1 cellular context compared by ENCODE assay signal in genomic region chr1:211259596-211260126, GRCh38.
TF ChIP-seq lines count a peak whose summit lies in the region.

No MANE protein-coding gene starts in this region.

TF ChIP-seq in K562, 482 proteins besides CTCF, POLR2A, EP300 and RAD21 (continued from another document and continues in another):
- TF ChIP-seq HEY1 (CRISPR knock-in tag; IDR thresholded peaks at IDR 0.05; ENCODE audit: borderline replicate concordance) (0 out of 2 replicates have a peak, but pooled peaks have one; percentile 55), CBFA2T3 (IDR thresholded peaks at IDR 0.05) (peak; percentile 6; the same call in 1 of the 2 replicates), CBFB (CRISPR knock-in tag; IDR thresholded peaks at IDR 0.05) (no peak), PRDM10 (IDR thresholded peaks at IDR 0.05; ENCODE audit: partially characterized antibody) (peak; percentile 29), SMAD1 (IDR thresholded peaks at IDR 0.05; ENCODE audit: low read depth, low read length, partially characterized antibody) (peak; percentile 2), HMGXB4 (CRISPR knock-in tag; IDR thresholded peaks at IDR 0.05) (no peak), HDAC1 (IDR thresholded peaks at IDR 0.05) (0 out of 4 replicates have a peak, but pooled peaks of 1 of the 2 experiments have one; percentile 45), ZNF512 (tag; IDR thresholded peaks at IDR 0.05) (0 out of 2 replicates have a peak, but pooled peaks have one; percentile 54), BHLHE40 (IDR thresholded peaks at IDR 0.05; ENCODE audit: low read length) (no peak), KDM1A (IDR thresholded peaks at IDR 0.05) (peak in 1 of 2 experiments; percentile 83; a peak in 2 of 4 replicates), SIN3A (IDR thresholded peaks at IDR 0.05; ENCODE audit: borderline replicate concordance in 2 of 2, control insufficient read depth in 1 of 2, low read depth in 2 of 2, low read length in 2 of 2) (peak in 1 of 2 experiments; percentile 2; a peak in 1 of 4 replicates), ATF2 (CRISPR knock-in tag; IDR thresholded peaks at IDR 0.05) (no peak), NONO (IDR thresholded peaks at IDR 0.05; ENCODE audit: low read depth in 2 of 2, low read length in 1 of 2) (0 out of 4 replicates have a peak, but pooled peaks of 1 of the 2 experiments have one; percentile 30), TAF15 (IDR thresholded peaks at IDR 0.05; ENCODE audit: low read depth, low read length) (no peak), CCNT2 (IDR thresholded peaks at IDR 0.05; ENCODE audit: borderline replicate concordance, extremely low read depth, insufficient read length, low read depth, low read length) (peak; percentile 16), KDM4B (IDR thresholded peaks at IDR 0.05; ENCODE audit: borderline replicate concordance in 2 of 2, low read depth in 1 of 2) (0 out of 4 replicates have a peak, but pooled peaks of 1 of the 2 experiments have one; percentile 20), ZBTB49 (CRISPR knock-in tag; IDR thresholded peaks at IDR 0.05; ENCODE audit: borderline replicate concordance) (no peak), PCBP2 (IDR thresholded peaks at IDR 0.05; ENCODE audit: low read depth, low read length, poor library complexity, severe bottlenecking) (no peak), TSHZ1 (CRISPR knock-in tag; IDR thresholded peaks at IDR 0.05) (no peak), YY1 (IDR thresholded peaks at IDR 0.05; ENCODE audit: borderline replicate concordance in 1 of 3, control insufficient read depth in 1 of 3, extremely low read depth in 1 of 3, insufficient read depth in 3 of 3, insufficient read length in 1 of 3, insufficient replicate concordance in 2 of 3, low read depth in 1 of 3, low read length in 2 of 3) (no peak), KLF1 (tag; IDR thresholded peaks at IDR 0.05) (no peak), PYGO2 (tag; IDR thresholded peaks at IDR 0.05) (no peak), FOXM1 (IDR thresholded peaks at IDR 0.05; ENCODE audit: low read depth) (0 out of 2 replicates have a peak, but pooled peaks have one; percentile 25), FOXM1 (CRISPR knock-in tag; IDR thresholded peaks at IDR 0.05; ENCODE audit: low read depth) (no peak), POLR2AphosphoS5 (IDR thresholded peaks at IDR 0.05; ENCODE audit: control insufficient read depth, insufficient read depth, low read depth, low read length) (no peak), HDAC6 (IDR thresholded peaks at IDR 0.05; ENCODE audit: low read depth, low read length) (no peak), UBTF (IDR thresholded peaks at IDR 0.05; ENCODE audit: borderline replicate concordance in 1 of 2, low read depth in 2 of 2, low read length in 2 of 2) (0 out of 4 replicates have a peak, but pooled peaks of 1 of the 2 experiments have one; percentile 1), WHSC1 (IDR thresholded peaks at IDR 0.05; ENCODE audit: low read length) (no peak), ZNF740 (CRISPR knock-in tag; IDR thresholded peaks at IDR 0.05) (peak; percentile 43; the same call in 1 of the 2 replicates), ZNF740 (tag; IDR thresholded peaks at IDR 0.05) (peak in 1 of 2 experiments; percentile 90; a peak in 2 of 4 replicates), OTX1 (CRISPR knock-in tag; IDR thresholded peaks at IDR 0.05) (no peak), THAP7 (CRISPR knock-in tag; IDR thresholded peaks at IDR 0.05) (no peak), RB1 (IDR thresholded peaks at IDR 0.05; ENCODE audit: low read depth) (0 out of 2 replicates have a peak, but pooled peaks have one; percentile 39), TEAD1 (CRISPR knock-in tag; IDR thresholded peaks at IDR 0.05) (no peak), SNIP1 (IDR thresholded peaks at IDR 0.05; ENCODE audit: low read depth) (0 out of 2 replicates have a peak, but pooled peaks have one; percentile 44)
